In genomic region chr2:24925815-24926214, GRCh38 we compare ENCODE assay signal across 1 cellular context.
TF ChIP-seq lines count a peak whose summit lies in the region.

No MANE protein-coding gene starts in this region.

TF ChIP-seq in HepG2, 621 proteins besides CTCF, POLR2A, EP300 and RAD21 (continued from another document):
- no peak for TF ChIP-seq ZNF83 (CRISPR knock-in tag; IDR thresholded peaks at IDR 0.05; ENCODE audit: borderline replicate concordance)
- no peak for TF ChIP-seq SPEN (CRISPR knock-in tag; IDR thresholded peaks at IDR 0.05; ENCODE audit: low read depth)
- 0 out of 2 replicates have a peak, but pooled peaks have one; percentile 7 for TF ChIP-seq NBN (conservative IDR thresholded peaks at IDR 0.05)
